ENCODE assay signal across 16 cellular contexts in genomic region chr15:79366691-79367090, GRCh38. TPM values are rescaled to one million over a fixed set of nuclear protein-coding genes. Genes with fewer than 3 reads are reported as not detected.
DNase-seq lines count a peak whose midpoint lies in the region; TF ChIP-seq lines count a peak whose summit lies in the region.
"Had no signal": no experiment of that assay in that cellular context is flagged by ENCODE, and none has a peak within 500 bp of the region (broad histone marks: within the 10 kb centered on the region; RNA-seq: fewer than 3 reads in every experiment).

No MANE protein-coding gene starts in this region.

- H3K4me3 ChIP-seq in esophagus muscularis mucosa = no peak overlapping the region
- H3K4me3 ChIP-seq in mesodermal cell (ENCODE audit: extremely low read depth, insufficient read depth, low read length, poor library complexity, severe bottlenecking) = no peak overlapping the region
- H3K4me3 ChIP-seq: BLaER1 treated with 17β-estradiol and CSF1 and Interleukin-3, amounts not matched to agents 10 nM and 100 nM; GM23338 had no signal

- H3K36me3 ChIP-seq in esophagus muscularis mucosa = no peaks in the 10 kb centered on the region
- H3K36me3 ChIP-seq in mesodermal cell (ENCODE audit: control insufficient read depth, insufficient read depth, low read length) = no peaks in the 10 kb centered on the region

- no peak overlapping the region for H3K18ac ChIP-seq in H9 (ENCODE audit: insufficient read length, low read depth, low read length)

- peak overlapping the region; percentile 36 for H3T11ph ChIP-seq in H9 (ENCODE audit: low read length)

- H3K14ac ChIP-seq in H9 (ENCODE audit: insufficient read depth, low read length) = no peak overlapping the region

- H3K36me3 Mint-ChIP-seq in H9 (ENCODE audit: insufficient read depth in 1 of 3, low read depth in 3 of 3) = peaks cover 0 to 12% (median 5%) of the 10 kb centered on the region in 3 experiments; a peak in 3 of 7 replicates
- no peaks in the 10 kb centered on the region for H3K36me3 Mint-ChIP-seq in activated CD4-positive, alpha-beta memory T cell treated with anti-CD3 and anti-CD28 coated beads, Interleukin-2, amount 10 ng/mL, durations not matched to agents 7 days and 5 days (ENCODE audit: low read depth)
- no peaks in the 10 kb centered on the region for H3K36me3 Mint-ChIP-seq in activated T-helper 1 cell treated with anti-CD3 and anti-CD28 coated beads, Interleukin-12 subunit alpha, Interleukin-12 subunit beta, Interleukin-2, Interleukin-4 antibody, amounts not matched to agents 30 ng/mL and 10 ng/mL and 1 ng/mL, durations not matched to agents 14 hours and 24 hours and 36 hours (ENCODE audit: low read depth)
- H3K36me3 Mint-ChIP-seq: CD8-positive, alpha-beta T cell had no signal

- no peak for DNase-seq in H9
- DNase-seq in esophagus muscularis mucosa (ENCODE audit: extremely low spot score) = peak; percentile 19
- no peak for DNase-seq in activated CD4-positive, alpha-beta memory T cell treated with anti-CD3 and anti-CD28 coated beads, Interleukin-2, amount 10 ng/mL, durations not matched to agents 7 days and 5 days
- no peak for DNase-seq in NCI-H2196 treated with DMSO at 0.1 percent for 48 hours (lab: John Stamatoyannopoulos, UW; ENCODE audit: unreplicated experiment)
- no peak for DNase-seq in activated T-helper 1 cell treated with anti-CD3 and anti-CD28 coated beads, Interleukin-12 subunit alpha, Interleukin-12 subunit beta, Interleukin-2, Interleukin-4 antibody, amounts not matched to agents 30 ng/mL and 10 ng/mL and 1 ng/mL, durations not matched to agents 14 hours and 24 hours and 36 hours (ENCODE audit: low spot score)
- no peak for DNase-seq in HUDEP-2 (lab: John Stamatoyannopoulos, UW; ENCODE audit: unreplicated experiment in 76 of 76)
- DNase-seq: Calu3; CD8-positive, alpha-beta T cell; DMS79 treated with DMSO at 0.1 percent for 48 hours; GF-D8; HFFc6 had no signal

- TF ChIP-seq CTCF in H9 (conservative IDR thresholded peaks at IDR 0.05) (no peak), VCaP (conservative IDR thresholded peaks at IDR 0.05) (no peak), esophagus muscularis mucosa (IDR thresholded peaks at IDR 0.05) (no peak)

- H3K9me3 Mint-ChIP-seq in H9 = peaks cover 3 to 7% of the 10 kb centered on the region in 2 experiments; a peak in 2 of 5 replicates
- no peaks in the 10 kb centered on the region for H3K9me3 Mint-ChIP-seq in activated CD4-positive, alpha-beta memory T cell treated with anti-CD3 and anti-CD28 coated beads, Interleukin-2, amount 10 ng/mL, durations not matched to agents 7 days and 5 days
- no peaks in the 10 kb centered on the region for H3K9me3 Mint-ChIP-seq in activated T-helper 1 cell treated with anti-CD3 and anti-CD28 coated beads, Interleukin-12 subunit alpha, Interleukin-12 subunit beta, Interleukin-2, Interleukin-4 antibody, amounts not matched to agents 30 ng/mL and 10 ng/mL and 1 ng/mL, durations not matched to agents 14 hours and 24 hours and 36 hours
- H3K9me3 Mint-ChIP-seq: CD8-positive, alpha-beta T cell; HFFc6 had no signal

- no peak overlapping the region for H4K91ac ChIP-seq in H9 (ENCODE audit: insufficient read length, low read depth, low read length)

- H4K5ac ChIP-seq in H9 (ENCODE audit: insufficient read length, low read depth, low read length) = no peak overlapping the region

- H3K27me3 Mint-ChIP-seq in H9 (ENCODE audit: low read depth) = no peaks in the 10 kb centered on the region; the same call in 1 of the 2 replicates
- H3K27me3 Mint-ChIP-seq in activated CD4-positive, alpha-beta memory T cell treated with anti-CD3 and anti-CD28 coated beads, Interleukin-2, amount 10 ng/mL, durations not matched to agents 7 days and 5 days = no peaks in the 10 kb centered on the region
- no peaks in the 10 kb centered on the region for H3K27me3 Mint-ChIP-seq in activated T-helper 1 cell treated with anti-CD3 and anti-CD28 coated beads, Interleukin-12 subunit alpha, Interleukin-12 subunit beta, Interleukin-2, Interleukin-4 antibody, amounts not matched to agents 30 ng/mL and 10 ng/mL and 1 ng/mL, durations not matched to agents 14 hours and 24 hours and 36 hours (ENCODE audit: insufficient read depth)
- H3K27me3 Mint-ChIP-seq: B cell had no signal

- no peak overlapping the region for H2AK5ac ChIP-seq in H9 (ENCODE audit: insufficient read length, low read length)

- no peak for TF ChIP-seq POLR2A in esophagus muscularis mucosa (IDR thresholded peaks at IDR 0.05; ENCODE audit: low read depth)

- no peaks in the 10 kb centered on the region for H4K20me1 ChIP-seq in H9 (ENCODE audit: control insufficient read depth, insufficient read depth, insufficient read length)
- H4K20me1 ChIP-seq: BLaER1 treated with 17β-estradiol and CSF1 and Interleukin-3, amounts not matched to agents 10 nM and 100 nM had no signal

- H3K27ac Mint-ChIP-seq in H9 = no peak overlapping the region
- H3K27ac Mint-ChIP-seq in activated CD4-positive, alpha-beta memory T cell treated with anti-CD3 and anti-CD28 coated beads, Interleukin-2, amount 10 ng/mL, durations not matched to agents 7 days and 5 days = no peak overlapping the region
- H3K27ac Mint-ChIP-seq in activated T-helper 1 cell treated with anti-CD3 and anti-CD28 coated beads, Interleukin-12 subunit alpha, Interleukin-12 subunit beta, Interleukin-2, Interleukin-4 antibody, amounts not matched to agents 30 ng/mL and 10 ng/mL and 1 ng/mL, durations not matched to agents 14 hours and 24 hours and 36 hours = no peak overlapping the region
- H3K27ac Mint-ChIP-seq: B cell; CD8-positive, alpha-beta T cell; GM23338; HFFc6 had no signal

- H3K79me2 ChIP-seq in H9 (ENCODE audit: insufficient read depth, low read length) = no peaks in the 10 kb centered on the region

- H3K23me2 ChIP-seq in H9 (ENCODE audit: insufficient read length, low read depth, low read length, poor library complexity, severe bottlenecking) = no peaks in the 10 kb centered on the region

- H3K27ac ChIP-seq in H9 (ENCODE audit: insufficient read length, low read depth, low read length) (no peak overlapping the region), VCaP (peak overlapping the region; percentile 53), esophagus muscularis mucosa (replicated peaks in 1 of 4) (no peak overlapping the region), mesodermal cell (ENCODE audit: low read depth, low read length, severe bottlenecking) (peak overlapping the region; percentile 24)
- H3K27ac ChIP-seq: BLaER1 treated with 17β-estradiol and CSF1 and Interleukin-3, amounts not matched to agents 10 nM and 100 nM had no signal

- CTCF ChIA-PET in activated CD4-positive, alpha-beta memory T cell treated with anti-CD3 and anti-CD28 coated beads, Interleukin-2, amount 10 ng/mL, durations not matched to agents 7 days and 5 days (lab: Charles Lee) = interaction anchor here (0.6 to 3.5 kb wide), 5 partner anchors 14 to 121 kb away, joined by 3 to 18 read pairs (median 3); partner anchors contain the start of gene TMED3

- H2BK5ac ChIP-seq in H9 (ENCODE audit: insufficient read length, low read length) = no peak overlapping the region

- no CpG with 5 or more reads among the region's 2 CpGs for WGBS in H9 (ENCODE audit: extremely low coverage, insufficient read length, low lambda C conversion rate)
- 77% methylated on average over 2 of the region's 2 CpGs for WGBS in esophagus muscularis mucosa
- WGBS in mesodermal cell (ENCODE audit: insufficient coverage in 2 of 2), 2 experiments = no CpG with 5 or more reads among the region's 2 CpGs

- no peak overlapping the region for H2BK120ac ChIP-seq in H9 (ENCODE audit: low read depth, low read length, poor library complexity, severe bottlenecking)

- H3K56ac ChIP-seq in H9 (ENCODE audit: insufficient read length, low read depth, low read length) = no peak overlapping the region

- H4K8ac ChIP-seq in H9 (replicated peaks; ENCODE audit: insufficient read length, low read depth, low read length) = no peak overlapping the region

- POLR2A ChIA-PET in activated CD4-positive, alpha-beta memory T cell treated with anti-CD3 and anti-CD28 coated beads, Interleukin-2, amount 10 ng/mL, durations not matched to agents 7 days and 5 days (lab: Charles Lee) = no interaction called here

- intact Hi-C loops in esophagus muscularis mucosa (cut with DNase I) = no loop called here
- intact Hi-C loops in activated T-helper 1 cell treated with anti-CD3 and anti-CD28 coated beads, Interleukin-12 subunit alpha, Interleukin-12 subunit beta, Interleukin-2, Interleukin-4 antibody, amounts not matched to agents 30 ng/mL and 10 ng/mL and 1 ng/mL, durations not matched to agents 14 hours and 24 hours and 36 hours (cut with micrococcal nuclease) = no loop called here

- no peak overlapping the region for H3K23ac ChIP-seq in H9 (ENCODE audit: insufficient read length, low read depth, low read length)

- H3K4ac ChIP-seq in H9 (ENCODE audit: low read depth, low read length) = no peak overlapping the region

- no peak overlapping the region for H2AFZ ChIP-seq in H9 (ENCODE audit: low read length)
- H2AFZ ChIP-seq: GM23338 had no signal

- H3K4me3 Mint-ChIP-seq in H9 = no peak overlapping the region
- no peak overlapping the region for H3K4me3 Mint-ChIP-seq in activated CD4-positive, alpha-beta memory T cell treated with anti-CD3 and anti-CD28 coated beads, Interleukin-2, amount 10 ng/mL, durations not matched to agents 7 days and 5 days
- H3K4me3 Mint-ChIP-seq in activated T-helper 1 cell treated with anti-CD3 and anti-CD28 coated beads, Interleukin-12 subunit alpha, Interleukin-12 subunit beta, Interleukin-2, Interleukin-4 antibody, amounts not matched to agents 30 ng/mL and 10 ng/mL and 1 ng/mL, durations not matched to agents 14 hours and 24 hours and 36 hours = no peak overlapping the region
- H3K4me3 Mint-ChIP-seq: B cell; CD8-positive, alpha-beta T cell; GM23338; HFFc6 had no signal

- no peak overlapping the region for H2BK12ac ChIP-seq in H9 (ENCODE audit: insufficient read length, low read depth, low read length)

- H3K4me1 ChIP-seq in H9 (ENCODE audit: insufficient read depth, low read length) = no peaks in the 10 kb centered on the region
- H3K4me1 ChIP-seq in esophagus muscularis mucosa = no peaks in the 10 kb centered on the region
- peaks cover 35% of the 10 kb centered on the region for H3K4me1 ChIP-seq in mesodermal cell (ENCODE audit: control insufficient read depth, insufficient read depth, low read length, poor library complexity, severe bottlenecking)

- no peak overlapping the region for H3K9ac ChIP-seq in H9 (ENCODE audit: extremely low read depth, insufficient read length, low read length)
- H3K9ac ChIP-seq: BLaER1 treated with 17β-estradiol and CSF1 and Interleukin-3, amounts not matched to agents 10 nM and 100 nM had no signal

- no peak for TF ChIP-seq EP300 in esophagus muscularis mucosa (IDR thresholded peaks at IDR 0.05)

- peaks cover 22 to 25% of the 10 kb centered on the region in 2 experiments for H3K4me1 Mint-ChIP-seq in H9
- no peaks in the 10 kb centered on the region for H3K4me1 Mint-ChIP-seq in activated CD4-positive, alpha-beta memory T cell treated with anti-CD3 and anti-CD28 coated beads, Interleukin-2, amount 10 ng/mL, durations not matched to agents 7 days and 5 days
- no peaks in the 10 kb centered on the region for H3K4me1 Mint-ChIP-seq in activated T-helper 1 cell treated with anti-CD3 and anti-CD28 coated beads, Interleukin-12 subunit alpha, Interleukin-12 subunit beta, Interleukin-2, Interleukin-4 antibody, amounts not matched to agents 30 ng/mL and 10 ng/mL and 1 ng/mL, durations not matched to agents 14 hours and 24 hours and 36 hours (ENCODE audit: low read depth)
- H3K4me1 Mint-ChIP-seq: B cell had no signal

- no peak overlapping the region for H3K4me2 ChIP-seq in H9 (ENCODE audit: insufficient read depth, insufficient read length, low read length)
- H3K4me2 ChIP-seq: BLaER1 treated with 17β-estradiol and CSF1 and Interleukin-3, amounts not matched to agents 10 nM and 100 nM; GM23338 had no signal

- H2BK20ac ChIP-seq in H9 (ENCODE audit: low read depth, low read length, poor library complexity, severe bottlenecking) = no peak overlapping the region

- H3K27me3 ChIP-seq in H9 (ENCODE audit: insufficient read depth, low read length) (no peaks in the 10 kb centered on the region), esophagus muscularis mucosa (no peaks in the 10 kb centered on the region)
- H3K27me3 ChIP-seq: BLaER1 treated with 17β-estradiol and CSF1 and Interleukin-3, amounts not matched to agents 10 nM and 100 nM had no signal

- H2BK15ac ChIP-seq in H9 (ENCODE audit: low read depth, low read length) = no peak overlapping the region

- H3K9me3 ChIP-seq in H9 (ENCODE audit: control insufficient read depth, low read depth, low read length) (no peaks in the 10 kb centered on the region), esophagus muscularis mucosa (no peaks in the 10 kb centered on the region), mesodermal cell (ENCODE audit: control insufficient read depth, low read length) (peaks cover 10% of the 10 kb centered on the region)

- H3K79me1 ChIP-seq in H9 (ENCODE audit: insufficient read depth, low read depth, low read length, poor library complexity, severe bottlenecking) = no peaks in the 10 kb centered on the region

RNA-seq across cellular contexts. Expression of gene TMED3, which starts 55.8 kb away (rescaled TPM):
- 44.3 and 46.4 TPM in 2 replicates for total RNA-seq in H9 (2021)
- total RNA-seq in esophagus muscularis mucosa = 10 to 100 TPM; 17.9 to 26.5 (median 23.5) TPM
- polyA plus RNA-seq in mesodermal cell (2013, experiment 1 of 2) = 118 TPM
- polyA plus RNA-seq in mesodermal cell (2013, experiment 2 of 2) = 96.5 TPM
- 10 to 100 TPM; 34.8 to 35.9 TPM for total RNA-seq in activated CD4-positive, alpha-beta memory T cell treated with anti-CD3 and anti-CD28 coated beads, Interleukin-2, amount 10 ng/mL, durations not matched to agents 7 days and 5 days
- total RNA-seq in activated T-helper 1 cell treated with anti-CD3 and anti-CD28 coated beads, Interleukin-12 subunit alpha, Interleukin-12 subunit beta, Interleukin-2, Interleukin-4 antibody, amounts not matched to agents 30 ng/mL and 10 ng/mL and 1 ng/mL, durations not matched to agents 14 hours and 24 hours and 36 hours = 60.8 and 63.4 TPM in 2 replicates

Comparison
In these comparisons a context has a peak if more than half of its experiments do, and no peak if none do; other contexts are left out.
1. H3K27ac ChIP-seq: peak in VCaP (single experiment) and mesodermal cell (single experiment); none in H9 (single experiment) and esophagus muscularis mucosa (0 of 4).